16 cellular contexts compared by ENCODE assay signal in genomic region chr10:20890491-20891337, GRCh38. TPM values are rescaled to one million over a fixed set of nuclear protein-coding genes. Genes with fewer than 3 reads are reported as not detected.
DNase-seq lines count a peak whose midpoint lies in the region; ATAC-seq and TF ChIP-seq lines count a peak whose summit lies in the region.
"Had no signal": no experiment of that assay in that cellular context is flagged by ENCODE, and none has a peak within 500 bp of the region (broad histone marks: within the 10 kb centered on the region; RNA-seq: fewer than 3 reads in every experiment).

No MANE protein-coding gene starts in this region.

- DNase-seq in MCF 10A (ENCODE audit: unreplicated experiment) = peak; percentile 70
- DNase-seq in breast epithelium (ENCODE audit: low spot score in 2 of 2) = no peak
- DNase-seq in RPMI7951 (ENCODE audit: low read depth) = peak; percentile 9
- DNase-seq in fibroblast of pulmonary artery (ENCODE audit: low read depth) = peak; percentile 64
- peak; percentile 35 for DNase-seq in retinal pigment epithelial cell (ENCODE audit: low read depth)
- no peak for DNase-seq in adrenal gland
- no peak for DNase-seq in hepatocyte (ENCODE audit: low spot score)
- DNase-seq: activated T-cell treated with anti-CD3 and anti-CD28 coated beads, Interleukin-2, amount 50 U/mL, for 4 hours; colonic mucosa; esophagus squamous epithelium; NCI-H1694; SIG-M5; stimulated activated CD4-positive, alpha-beta T cell treated with anti-CD3 and anti-CD28 coated beads, Interleukin-2, amount 100 ng/mL, for 48 hours had no signal

- no peak overlapping the region for H3K4me3 Mint-ChIP-seq in MCF 10A (ENCODE audit: unreplicated experiment)
- H3K4me3 Mint-ChIP-seq: activated T-cell treated with anti-CD3 and anti-CD28 coated beads, Interleukin-2, amount 50 U/mL, for 4 hours; neural crest cell had no signal

- peaks cover 4% of the 10 kb centered on the region for H3K36me3 Mint-ChIP-seq in MCF 10A (ENCODE audit: insufficient read depth, unreplicated experiment)

- H3K4me2 ChIP-seq in hepatocyte = no peak overlapping the region

- H3K4me1 Mint-ChIP-seq in MCF 10A (ENCODE audit: insufficient read depth, unreplicated experiment) = peaks cover 9% of the 10 kb centered on the region

- BruUV-seq in MCF 10A (replicated peaks; lab: Mats Ljungman, UMichigan) = no TSS peak

- H3K27me3 Mint-ChIP-seq in MCF 10A (ENCODE audit: insufficient read depth, unreplicated experiment) = no peaks in the 10 kb centered on the region

- 67 to 86% (median 76%) methylated on average over 6 of the region's 6 CpGs for WGBS in adrenal gland, 4 donors
- WGBS in hepatocyte (ENCODE audit: low lambda C conversion rate, missing lambda C conversion rate) = 58% methylated on average over 6 of the region's 6 CpGs

- intact Hi-C loops in MCF 10A (cut with micrococcal nuclease) (no loop called here), breast epithelium (cut with DNase I; ENCODE audit: low total_unique reads) (no loop called here), adrenal gland (cut with DNase I) (no loop called here)

- H3K27me3 ChIP-seq in breast epithelium = no peaks in the 10 kb centered on the region
- H3K27me3 ChIP-seq in adrenal gland = no peaks in the 10 kb centered on the region
- no peaks in the 10 kb centered on the region for H3K27me3 ChIP-seq in hepatocyte
- H3K27me3 ChIP-seq: colonic mucosa, esophagus squamous epithelium had no signal

- H4K20me1 ChIP-seq in hepatocyte (ENCODE audit: insufficient read depth, poor library complexity, severe bottlenecking) = no peaks in the 10 kb centered on the region

- ATAC-seq in HG02642 (IDR thresholded peaks at IDR 0.05; ENCODE audit: poor library complexity, unreplicated experiment) = no peak
- ATAC-seq: activated T-cell treated with anti-CD3 and anti-CD28 coated beads, Interleukin-2, amount 50 U/mL, for 4 hours had no signal

- no peak overlapping the region for H3K27ac Mint-ChIP-seq in MCF 10A (ENCODE audit: low read depth, unreplicated experiment)

- TF ChIP-seq CTCF in MCF 10A (IDR thresholded peaks at IDR 0.05; ENCODE audit: unreplicated experiment) (no peak), breast epithelium (IDR thresholded peaks at IDR 0.05) (no peak), fibroblast of pulmonary artery (IDR thresholded peaks at IDR 0.05; ENCODE audit: low read length, missing control alignments) (no peak), retinal pigment epithelial cell (conservative IDR thresholded peaks at IDR 0.05; ENCODE audit: low read depth, low read length) (no peak), adrenal gland (IDR thresholded peaks at IDR 0.05) (no peak), hepatocyte (IDR thresholded peaks at IDR 0.05; ENCODE audit: poor library complexity) (no peak)

- no peaks in the 10 kb centered on the region for H3K9me2 ChIP-seq in hepatocyte (replicated peaks; ENCODE audit: insufficient read depth)

- H3K36me3 ChIP-seq in breast epithelium (no peaks in the 10 kb centered on the region), adrenal gland (replicated peaks in 1 of 2) (no peaks in the 10 kb centered on the region), hepatocyte (replicated peaks; ENCODE audit: insufficient read depth, low read depth) (no peaks in the 10 kb centered on the region)
- H3K36me3 ChIP-seq: colonic mucosa, esophagus squamous epithelium, thoracic aorta had no signal

- H3K9me3 ChIP-seq in breast epithelium = no peaks in the 10 kb centered on the region
- no peaks in the 10 kb centered on the region for H3K9me3 ChIP-seq in adrenal gland (replicated peaks in 1 of 3)
- H3K9me3 ChIP-seq in hepatocyte (ENCODE audit: low read depth) = no peaks in the 10 kb centered on the region
- H3K9me3 ChIP-seq: colonic mucosa, esophagus squamous epithelium, thoracic aorta had no signal

- H3K4me1 ChIP-seq in breast epithelium = no peaks in the 10 kb centered on the region
- H3K4me1 ChIP-seq in adrenal gland (replicated peaks in 1 of 2) = peaks cover 0 to 10% of the 10 kb centered on the region in 2 donors
- H3K4me1 ChIP-seq in hepatocyte (ENCODE audit: insufficient read depth) = peaks cover 19% of the 10 kb centered on the region
- H3K4me1 ChIP-seq: colonic mucosa had no signal

- no peaks in the 10 kb centered on the region for H3K79me2 ChIP-seq in hepatocyte

- no peak overlapping the region for H3K4me3 ChIP-seq in breast epithelium
- no peak overlapping the region for H3K4me3 ChIP-seq in fibroblast of pulmonary artery (replicated peaks; ENCODE audit: low read depth, low read length)
- no peak overlapping the region for H3K4me3 ChIP-seq in retinal pigment epithelial cell (ENCODE audit: low read length)
- no peak overlapping the region for H3K4me3 ChIP-seq in adrenal gland
- no peak overlapping the region for H3K4me3 ChIP-seq in hepatocyte
- H3K4me3 ChIP-seq: colonic mucosa, esophagus squamous epithelium, thoracic aorta had no signal

- H2AFZ ChIP-seq in hepatocyte = no peak overlapping the region

- POLR2A ChIA-PET in MCF 10A (lab: Yijun Ruan, JAX) = no interaction called here

- no peaks in the 10 kb centered on the region for H3K9me3 Mint-ChIP-seq in MCF 10A (ENCODE audit: unreplicated experiment)
- H3K9me3 Mint-ChIP-seq: activated T-cell treated with anti-CD3 and anti-CD28 coated beads, Interleukin-2, amount 50 U/mL, for 4 hours; neural crest cell had no signal

- CTCF ChIA-PET in MCF 10A (lab: Yijun Ruan, JAX) = no interaction called here

- TF ChIP-seq POLR2A in breast epithelium (IDR thresholded peaks at IDR 0.05) (no peak), adrenal gland (IDR thresholded peaks at IDR 0.05) (no peak)

- H3K27ac ChIP-seq in breast epithelium (no peak overlapping the region), adrenal gland (no peak overlapping the region), hepatocyte (no peak overlapping the region)
- H3K27ac ChIP-seq: colonic mucosa, esophagus squamous epithelium, thoracic aorta had no signal

RNA-seq across cellular contexts. Expression of gene NEBL, which starts 6.4 kb away (rescaled TPM):
- total RNA-seq in MCF 10A (2022) = 30.6 and 44.3 TPM in 2 replicates
- total RNA-seq in breast epithelium = 100 to 1,000 TPM in 1 of 3 donors, 10 to 100 TPM in 1, 1 to 10 TPM in 1; 3.8 to 313 (median 85.2) TPM
- total RNA-seq in RPMI7951 (2014; rRNA removed; shearing (Covaris generic)) = under 0.01 TPM in 1 of 2 replicates, not detected in the other
- 10 to 100 TPM in 3 of 8 donors, 1 to 10 TPM in 5; 3.4 to 26.3 (median 7.2) TPM for total RNA-seq in adrenal gland
- polyA plus RNA-seq in adrenal gland = 10 to 100 TPM in 2 of 3 donors, 1 to 10 TPM in 1; 6.3 to 26.4 (median 20.2) TPM
- 8.5 and 12.3 TPM in 2 replicates for total RNA-seq in hepatocyte
- polyA plus RNA-seq in hepatocyte = 6.3 and 9.9 TPM in 2 replicates

Comparison
In these comparisons a context has a peak if more than half of its experiments do, and no peak if none do; other contexts are left out.
1. DNase-seq: peak in MCF 10A (single experiment), RPMI7951 (single experiment), fibroblast of pulmonary artery (single experiment) and retinal pigment epithelial cell (single experiment); none in breast epithelium (0 of 2), adrenal gland (0 of 7) and hepatocyte (single experiment).